ENCODE assay signal across 18 cellular contexts in the genomic region with DNA sequence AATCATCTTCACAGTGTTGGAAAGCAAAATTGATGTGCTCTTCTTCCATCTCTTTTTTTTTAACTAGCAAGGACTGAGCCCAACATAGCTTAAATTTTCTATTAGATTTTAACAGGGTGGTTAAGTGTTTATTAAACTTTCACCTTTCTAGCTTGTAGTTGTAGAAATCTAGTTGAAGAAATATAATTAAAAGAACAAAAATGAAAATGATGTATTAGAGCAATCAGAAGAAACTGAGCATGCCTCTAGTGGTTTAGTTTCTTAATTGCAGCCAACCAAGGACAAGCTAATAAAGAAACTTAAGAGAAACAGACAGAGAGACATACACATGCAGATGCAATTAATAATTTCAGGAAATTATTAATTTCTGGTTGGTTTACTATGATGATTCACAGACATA.
DNase-seq lines count a peak whose midpoint lies in the region; FAIRE-seq and TF ChIP-seq lines count a peak whose summit lies in the region.
"Had no signal": no experiment of that assay in that cellular context is flagged by ENCODE, and none has a peak within 500 bp of the region (broad histone marks: within the 10 kb centered on the region; RNA-seq: fewer than 3 reads in every experiment).

No MANE protein-coding gene starts in this region.

- H4K20me1 ChIP-seq in neural cell (ENCODE audit: insufficient read depth): no peaks in the 10 kb centered on the region

- TF ChIP-seq EP300 in neural cell (conservative IDR thresholded peaks at IDR 0.05; ENCODE audit: poor library complexity, severe bottlenecking): no peak
- TF ChIP-seq EP300 in transverse colon (IDR thresholded peaks at IDR 0.05; ENCODE audit: low read depth): no peak

- no peaks in the 10 kb centered on the region for H3K79me2 ChIP-seq in neural cell (replicated peaks; ENCODE audit: insufficient read depth, low read length)

- H3K9me3 ChIP-seq in neural cell (ENCODE audit: low read length) (no peaks in the 10 kb centered on the region), transverse colon (no peaks in the 10 kb centered on the region)

- intact Hi-C loops in transverse colon (cut with DNase I; ENCODE audit: low total_unique reads): no loop called here

- TF ChIP-seq CTCF in D721Med (IDR thresholded peaks at IDR 0.05; ENCODE audit: insufficient read depth, missing control alignments): peak; percentile 23
- peak; percentile 27 for TF ChIP-seq CTCF in neural cell (IDR thresholded peaks at IDR 0.05; ENCODE audit: poor library complexity, severe bottlenecking)
- TF ChIP-seq CTCF in transverse colon (IDR thresholded peaks at IDR 0.05): peak in 1 of 5 experiments; percentile 4

- H3K27ac ChIP-seq in neural cell (ENCODE audit: low read length) (no peak overlapping the region), transverse colon (no peak overlapping the region)

- no peak overlapping the region for H3K4me2 ChIP-seq in neural cell (ENCODE audit: low read length)

- no peak for TF ChIP-seq RAD21 in neural cell (conservative IDR thresholded peaks at IDR 0.05)

- no peaks in the 10 kb centered on the region for H3K9me2 ChIP-seq in neural cell (ENCODE audit: insufficient read depth, low read length)

- H3K9ac ChIP-seq in neural cell (ENCODE audit: low read length): no peak overlapping the region

- H2AFZ ChIP-seq in neural cell (ENCODE audit: low read depth, low read length): no peak overlapping the region

- TF ChIP-seq POLR2A in transverse colon (IDR thresholded peaks at IDR 0.05): no peak

- in situ Hi-C loops in transverse colon (cut with MboI; ENCODE audit: low pct_ligation_motif_present in 1 of 4, low pct_unique_long_range_greater_than_20kb in 1 of 4, low sequenced_read_pairs in 3 of 4): no loop called here

- no peak overlapping the region for H3K4me3 ChIP-seq in neural cell (ENCODE audit: low read length)
- H3K4me3 ChIP-seq in transverse colon: no peak overlapping the region

- no peak for FAIRE-seq in D721Med (lab: Jason Lieb, UNC)
- FAIRE-seq: GM18507, H54, islet of Langerhans had no signal

- H3F3A ChIP-seq in neural cell (ENCODE audit: insufficient read depth, low read length, poor library complexity, severe bottlenecking): no peaks in the 10 kb centered on the region

- H3K27me3 ChIP-seq in neural cell (ENCODE audit: insufficient read depth, low read depth, low read length) (no peaks in the 10 kb centered on the region), transverse colon (no peaks in the 10 kb centered on the region)

- DNase-seq in D721Med (ENCODE audit: insufficient read length, low spot score) (no peak), HT-29 (ENCODE audit: low spot score) (peak; percentile 29), RKO (ENCODE audit: low spot score) (peak; percentile 26), mucosa of gallbladder (ENCODE audit: low spot score) (no peak), NCI-H510A treated with DMSO at 0.1 percent for 48 hours (lab: John Stamatoyannopoulos, UW) (no peak), transverse colon (no peak)
- DNase-seq: activated naive CD8-positive, alpha-beta T cell treated with anti-CD3 and anti-CD28 coated beads for 36 hours; CD4-positive, alpha-beta memory T cell; central memory CD4-positive, alpha-beta T cell; GDM1; KG1; NCI-H1930; stimulated activated CD4-positive, alpha-beta T cell treated with anti-CD3 and anti-CD28 coated beads, Interleukin-1b, Interleukin-23, amount 100 ng/mL, for 48 hours; T-helper 1 cell had no signal

- H3K4me1 ChIP-seq in transverse colon: no peaks in the 10 kb centered on the region

- H3K36me3 ChIP-seq in neural cell (ENCODE audit: insufficient read depth, low read length) (no peaks in the 10 kb centered on the region), transverse colon (no peaks in the 10 kb centered on the region)

TF ChIP-seq in neural cell, 6 proteins besides CTCF, POLR2A, EP300 and RAD21:
- no peak for TF ChIP-seq POLR2AphosphoS5 (IDR thresholded peaks at IDR 0.05)
- TF ChIP-seq SMC3 (conservative IDR thresholded peaks at IDR 0.05; ENCODE audit: poor library complexity): no peak
- no peak for TF ChIP-seq MXI1 (conservative IDR thresholded peaks at IDR 0.05; ENCODE audit: poor library complexity, severe bottlenecking)

Comparison
In these comparisons a context has a peak if more than half of its experiments do, and no peak if none do; other contexts are left out.
1. DNase-seq: peak in HT-29 (single experiment) and RKO (single experiment); none in D721Med (single experiment), mucosa of gallbladder (single experiment), NCI-H510A treated with DMSO at 0.1 percent for 48 hours (single experiment) and transverse colon (single experiment).